Comparison of ENCODE assay signal across 8 cellular contexts in genomic region chr1:213051881-213052202, GRCh38. TPM values are rescaled to one million over a fixed set of nuclear protein-coding genes. Genes with fewer than 3 reads are reported as not detected.
DNase-seq lines count a peak whose midpoint lies in the region; ATAC-seq and TF ChIP-seq lines count a peak whose summit lies in the region.

No MANE protein-coding gene starts in this region.

- H3K79me1 ChIP-seq in neuronal stem cell (ENCODE audit: low read depth, low read length), result no peaks in the 10 kb centered on the region

- H2AFZ ChIP-seq in Loucy (ENCODE audit: low read length), result peak overlapping the region; percentile 100; the same call in 1 of the 2 replicates
- peak overlapping the region; percentile 89 for H2AFZ ChIP-seq in neuronal stem cell (ENCODE audit: low read length)

- no peak overlapping the region for H4K8ac ChIP-seq in neuronal stem cell (ENCODE audit: low read depth, low read length)

- H3K27ac Mint-ChIP-seq in CD4-positive, CD25-positive, alpha-beta regulatory T cell, result peak overlapping the region; percentile 32 to 94 (median 86)

- H2AK5ac ChIP-seq in neuronal stem cell (ENCODE audit: low read depth, low read length), result no peak overlapping the region

- no peaks in the 10 kb centered on the region for H3K9me2 ChIP-seq in Loucy (replicated peaks; ENCODE audit: low read depth, low read length)

- H3K4me1 Mint-ChIP-seq in CD4-positive, CD25-positive, alpha-beta regulatory T cell, result peaks cover 17 to 44% (median 32%) of the 10 kb centered on the region in 4 donors

- no peak overlapping the region for H2BK15ac ChIP-seq in neuronal stem cell (ENCODE audit: low read length)

- H3K27ac ChIP-seq in CD4-positive, CD25-positive, alpha-beta regulatory T cell (ENCODE audit: insufficient read depth, low read length, poor library complexity, severe bottlenecking), result no peak overlapping the region
- H3K27ac ChIP-seq in effector memory CD4-positive, alpha-beta T cell (ENCODE audit: insufficient read depth, low read length, poor library complexity, severe bottlenecking), result no peak overlapping the region
- H3K27ac ChIP-seq in neuronal stem cell (replicated peaks; ENCODE audit: low read length), result no peak overlapping the region

- no peak overlapping the region for H2BK12ac ChIP-seq in neuronal stem cell (ENCODE audit: low read length)

- no peak overlapping the region for H3K14ac ChIP-seq in neuronal stem cell (ENCODE audit: low read length)

- H3K4me2 ChIP-seq in Loucy (ENCODE audit: low read depth, low read length, poor library complexity, severe bottlenecking), result peak overlapping the region; percentile 76
- H3K4me2 ChIP-seq in neuronal stem cell (ENCODE audit: insufficient read depth, low read length, poor library complexity, severe bottlenecking), result peak overlapping the region; percentile 84

- peaks cover 26% of the 10 kb centered on the region for H3K27me3 Mint-ChIP-seq in CD4-positive, CD25-positive, alpha-beta regulatory T cell

- no CpG with 5 or more reads among the region's 2 CpGs for WGBS in neuronal stem cell (ENCODE audit: extremely low coverage in 2 of 2, insufficient read length in 2 of 2, insufficient replicate concordance in 1 of 2), 2 donors

- H3K9me3 ChIP-seq in CD4-positive, CD25-positive, alpha-beta regulatory T cell (ENCODE audit: control insufficient read depth in 2 of 2, low read length in 2 of 2), result no peaks in the 10 kb centered on the region
- H3K9me3 ChIP-seq in Loucy (ENCODE audit: insufficient read depth, low read depth, low read length) (peaks cover 6% of the 10 kb centered on the region; the same call in 1 of the 2 replicates), neuronal stem cell (replicated peaks in 1 of 2; ENCODE audit: control insufficient read depth in 2 of 2, insufficient read depth in 1 of 2, low read depth in 1 of 2, low read length in 2 of 2) (peaks cover 0 to 6% of the 10 kb centered on the region in 2 donors)
- H3K9me3 ChIP-seq in effector memory CD4-positive, alpha-beta T cell (ENCODE audit: control insufficient read depth, low read length), result no peaks in the 10 kb centered on the region

- peak overlapping the region; percentile 89 for H3K4me3 ChIP-seq in CD4-positive, CD25-positive, alpha-beta regulatory T cell (ENCODE audit: low read depth, low read length)
- H3K4me3 ChIP-seq in Loucy (ENCODE audit: low read length, poor library complexity, severe bottlenecking), result peak overlapping the region; percentile 97
- H3K4me3 ChIP-seq in effector memory CD4-positive, alpha-beta T cell (ENCODE audit: insufficient read depth, low read depth, low read length, poor library complexity, severe bottlenecking), result peak overlapping the region; percentile 86
- H3K4me3 ChIP-seq in neuronal stem cell (ENCODE audit: low read length in 2 of 2), result peak overlapping the region in 1 of 2 donors; percentile 99

- H4K20me1 ChIP-seq in Loucy (ENCODE audit: insufficient read depth, low read length, poor library complexity, severe bottlenecking), result no peaks in the 10 kb centered on the region

- H3K4me1 ChIP-seq in CD4-positive, CD25-positive, alpha-beta regulatory T cell (ENCODE audit: control insufficient read depth, insufficient read depth, low read length, poor library complexity, severe bottlenecking), result peaks cover 19% of the 10 kb centered on the region
- H3K4me1 ChIP-seq in Loucy (ENCODE audit: insufficient read depth, low read length, poor library complexity, severe bottlenecking) (peaks cover 29% of the 10 kb centered on the region), neuronal stem cell (ENCODE audit: control insufficient read depth in 2 of 2, insufficient read depth in 1 of 2, low read depth in 1 of 2, low read length in 2 of 2) (peaks cover 0 to 1% of the 10 kb centered on the region in 2 donors)
- peaks cover 5% of the 10 kb centered on the region for H3K4me1 ChIP-seq in effector memory CD4-positive, alpha-beta T cell (ENCODE audit: control insufficient read depth, insufficient read depth, low read length, poor library complexity, severe bottlenecking)

- no peak overlapping the region for H3K18ac ChIP-seq in neuronal stem cell (ENCODE audit: low read length)

- H3K79me2 ChIP-seq in Loucy (ENCODE audit: insufficient read depth, low read length), result peaks cover 12% of the 10 kb centered on the region

- H3K36me3 ChIP-seq in CD4-positive, CD25-positive, alpha-beta regulatory T cell (ENCODE audit: control insufficient read depth, insufficient read depth, low read length), result no peaks in the 10 kb centered on the region
- H3K36me3 ChIP-seq in Loucy (ENCODE audit: insufficient read depth, low read length) (no peaks in the 10 kb centered on the region), neuronal stem cell (replicated peaks in 1 of 2; ENCODE audit: control insufficient read depth in 2 of 2, insufficient read depth in 2 of 2, low read length in 2 of 2) (no peaks in the 10 kb centered on the region)
- H3K36me3 ChIP-seq in effector memory CD4-positive, alpha-beta T cell (ENCODE audit: control insufficient read depth, insufficient read depth, low read length), result no peaks in the 10 kb centered on the region

- ATAC-seq in CD4-positive, CD25-positive, alpha-beta regulatory T cell (ENCODE audit: low read depth in 2 of 2), result no peak
- no peak for ATAC-seq in activated CD4-positive, CD25-positive, alpha-beta regulatory T cell treated with anti-CD3 and anti-CD28 coated beads, Interleukin-2, amount 50 U/mL, for 24 hours

- no peaks in the 10 kb centered on the region for H3F3A ChIP-seq in Loucy (ENCODE audit: low read depth)

- H3K4ac ChIP-seq in neuronal stem cell (ENCODE audit: low read length), result no peak overlapping the region

- H3K23ac ChIP-seq in neuronal stem cell (ENCODE audit: low read depth, low read length, poor library complexity), result no peak overlapping the region

- no peak for DNase-seq in CD4-positive, CD25-positive, alpha-beta regulatory T cell
- no peak for DNase-seq in effector memory CD4-positive, alpha-beta T cell
- DNase-seq in neuronal stem cell (ENCODE audit: low spot score) (no peak), kidney tubule cell (ENCODE audit: low spot score) (no peak), SHP77 treated with DMSO at 0.1 percent for 48 hours (lab: John Stamatoyannopoulos, UW) (no peak)
- no peak for DNase-seq in activated CD4-positive, alpha-beta T cell treated with anti-CD3 and anti-CD28 coated beads for 1 hour

- no peak overlapping the region for H4K91ac ChIP-seq in neuronal stem cell (ENCODE audit: low read depth, low read length, poor library complexity)

- no peak overlapping the region for H2BK5ac ChIP-seq in neuronal stem cell (ENCODE audit: low read length)

- H3K36me3 Mint-ChIP-seq in CD4-positive, CD25-positive, alpha-beta regulatory T cell, result peaks cover 14% of the 10 kb centered on the region

- H2BK120ac ChIP-seq in neuronal stem cell (ENCODE audit: low read depth, low read length), result no peak overlapping the region

- peaks cover 11% of the 10 kb centered on the region for H3K27me3 ChIP-seq in CD4-positive, CD25-positive, alpha-beta regulatory T cell (ENCODE audit: control insufficient read depth, insufficient read depth, low read length)
- peaks cover 41% of the 10 kb centered on the region for H3K27me3 ChIP-seq in Loucy (ENCODE audit: insufficient read depth, low read length, poor library complexity, severe bottlenecking)
- no peaks in the 10 kb centered on the region for H3K27me3 ChIP-seq in effector memory CD4-positive, alpha-beta T cell (replicated peaks; ENCODE audit: control insufficient read depth, insufficient read depth, low read length, poor library complexity, severe bottlenecking)
- H3K27me3 ChIP-seq in neuronal stem cell (ENCODE audit: control insufficient read depth in 3 of 3, insufficient read depth in 3 of 3, low read depth in 1 of 3, low read length in 3 of 3), result peaks cover 0 to 1% (median 0%) of the 10 kb centered on the region in 3 experiments

- H3K4me3 Mint-ChIP-seq in CD4-positive, CD25-positive, alpha-beta regulatory T cell, result peak overlapping the region; percentile 92 to 100 (median 96)

- peaks cover 0 to 13% (median 3%) of the 10 kb centered on the region in 7 donors for H3K9me3 Mint-ChIP-seq in CD4-positive, CD25-positive, alpha-beta regulatory T cell

- H3K9ac ChIP-seq in Loucy (ENCODE audit: low read depth, low read length, poor library complexity, severe bottlenecking) (peak overlapping the region; percentile 73), neuronal stem cell (ENCODE audit: low read depth, low read length, poor library complexity) (no peak overlapping the region)

- no peak for TF ChIP-seq CTCF in Loucy (conservative IDR thresholded peaks at IDR 0.05; ENCODE audit: low read length)

RNA-seq across cellular contexts. Expression of gene RPS6KC1, which starts 0.8 kb away (rescaled TPM):
- 11.1 TPM for total RNA-seq in CD4-positive, CD25-positive, alpha-beta regulatory T cell
- 1 to 10 TPM; 3.4 to 6.4 (median 5.7) TPM for polyA plus RNA-seq in CD4-positive, CD25-positive, alpha-beta regulatory T cell
- polyA plus RNA-seq in neuronal stem cell (2013, experiment 1 of 2), result 7.5 TPM
- polyA plus RNA-seq in neuronal stem cell (2013, experiment 2 of 2), result 7.4 TPM

RNA-seq across cellular contexts. Expression of gene ANGEL2, which starts 36.2 kb away (rescaled TPM):
- total RNA-seq in CD4-positive, CD25-positive, alpha-beta regulatory T cell, result 57.3 TPM
- polyA plus RNA-seq in CD4-positive, CD25-positive, alpha-beta regulatory T cell, result 10 to 100 TPM; 25.2 to 39.2 (median 34.4) TPM
- 22.9 TPM for polyA plus RNA-seq in neuronal stem cell (2013, experiment 1 of 2)
- 25.3 TPM for polyA plus RNA-seq in neuronal stem cell (2013, experiment 2 of 2)
